Comparison of ENCODE assay signal across 22 cellular contexts in genomic region chr15:73839699-73840098, GRCh38. TPM values are rescaled to one million over a fixed set of nuclear protein-coding genes. Genes with fewer than 3 reads are reported as not detected.
DNase-seq lines count a peak whose midpoint lies in the region; ATAC-seq and TF ChIP-seq lines count a peak whose summit lies in the region.
"Had no signal": no experiment of that assay in that cellular context is flagged by ENCODE, and none has a peak within 500 bp of the region (broad histone marks: within the 10 kb centered on the region; RNA-seq: fewer than 3 reads in every experiment).

No MANE protein-coding gene starts in this region.

- H3K9ac ChIP-seq in neuronal stem cell (ENCODE audit: low read depth, low read length, poor library complexity): no peak overlapping the region
- H3K9ac ChIP-seq: BLaER1 had no signal

- H3K14ac ChIP-seq in neuronal stem cell (ENCODE audit: low read length): peak overlapping the region; percentile 33

- no peak overlapping the region for H2BK12ac ChIP-seq in neuronal stem cell (ENCODE audit: low read length)

- H3K4me3 ChIP-seq in heart right ventricle (no peak overlapping the region), RWPE2 (ENCODE audit: severe bottlenecking) (no peak overlapping the region), neuronal stem cell (ENCODE audit: low read length in 2 of 2) (no peak overlapping the region)
- H3K4me3 ChIP-seq: BLaER1 had no signal

- no peak overlapping the region for H3K4ac ChIP-seq in neuronal stem cell (ENCODE audit: low read length)

- H2BK5ac ChIP-seq in neuronal stem cell (ENCODE audit: low read length): no peak overlapping the region

- H2BK15ac ChIP-seq in neuronal stem cell (ENCODE audit: low read length): no peak overlapping the region

- H2AK5ac ChIP-seq in neuronal stem cell (ENCODE audit: low read depth, low read length): no peak overlapping the region

- H3K79me1 ChIP-seq in neuronal stem cell (ENCODE audit: low read depth, low read length): no peaks in the 10 kb centered on the region

- no peak overlapping the region for H4K8ac ChIP-seq in neuronal stem cell (ENCODE audit: low read depth, low read length)

- TF ChIP-seq CTCF in heart right ventricle (IDR thresholded peaks at IDR 0.05) (no peak), RWPE2 (IDR thresholded peaks at IDR 0.05; ENCODE audit: poor library complexity, severe bottlenecking) (no peak)

- H4K91ac ChIP-seq in neuronal stem cell (ENCODE audit: low read depth, low read length, poor library complexity): no peak overlapping the region

- H3K36me3 ChIP-seq in heart right ventricle (no peaks in the 10 kb centered on the region), RWPE2 (ENCODE audit: low read depth) (no peaks in the 10 kb centered on the region), neuronal stem cell (replicated peaks in 1 of 2; ENCODE audit: control insufficient read depth in 2 of 2, insufficient read depth in 2 of 2, low read length in 2 of 2) (no peaks in the 10 kb centered on the region)
- H3K36me3 ChIP-seq: BE2C, BLaER1 had no signal

- no peak overlapping the region for H3K23ac ChIP-seq in neuronal stem cell (ENCODE audit: low read depth, low read length, poor library complexity)

- DNase-seq in cardiac septum (ENCODE audit: low spot score) (peak; percentile 17), heart right ventricle (no peak), RWPE2 (ENCODE audit: low spot score) (peak; percentile 49), islet precursor cell (peak; percentile 14), neuronal stem cell (ENCODE audit: low spot score) (no peak), NOMO-1 (lab: John Stamatoyannopoulos, UW; ENCODE audit: unreplicated experiment in 2 of 2) (no peak)
- DNase-seq in activated CD4-positive, alpha-beta T cell treated with anti-CD3 and anti-CD28 coated beads for 48 hours: no peak
- DNase-seq: 8988T; ACHN; BE2C; C1 segment of cervical spinal cord; Caco-2; Calu3; CD4-positive, CD25-positive, alpha-beta regulatory T cell; CD8-positive, alpha-beta T cell; DMS79 treated with DMSO at 0.1 percent for 48 hours; GF-D8 had no signal

- H3K18ac ChIP-seq in neuronal stem cell (ENCODE audit: low read length): no peak overlapping the region

- intact Hi-C loops in cardiac septum (cut with DNase I): no loop called here
- intact Hi-C loops in heart right ventricle (cut with DNase I): loop anchor here in 1 of 10 donors (5.0 kb wide), 1 partner anchor 37 kb away; no protein-coding TSS in a partner anchor

- H3K9me3 ChIP-seq in heart right ventricle (peaks cover 0 to 3% (median 0%) of the 10 kb centered on the region in 11 donors), RWPE2 (ENCODE audit: severe bottlenecking) (no peaks in the 10 kb centered on the region), neuronal stem cell (replicated peaks in 1 of 2; ENCODE audit: control insufficient read depth in 2 of 2, insufficient read depth in 1 of 2, low read depth in 1 of 2, low read length in 2 of 2) (no peaks in the 10 kb centered on the region)
- H3K9me3 ChIP-seq: BE2C, BLaER1, Caco-2 had no signal

- WGBS in heart right ventricle, 2 donors: 79 to 88% methylated on average over 4 of the region's 4 CpGs
- no CpG with 5 or more reads among the region's 4 CpGs for WGBS in neuronal stem cell (ENCODE audit: extremely low coverage in 2 of 2, insufficient read length in 2 of 2, insufficient replicate concordance in 1 of 2), 2 donors

- ATAC-seq in heart right ventricle: no peak
- ATAC-seq in RWPE2 (ENCODE audit: low read depth): no peak
- no peak for ATAC-seq in GM18498 (IDR thresholded peaks at IDR 0.05; ENCODE audit: unreplicated experiment)
- ATAC-seq: CD8-positive, alpha-beta T cell had no signal

- H3K4me1 ChIP-seq in heart right ventricle: peaks cover 0 to 15% (median 5%) of the 10 kb centered on the region in 9 donors
- H3K4me1 ChIP-seq in RWPE2 (ENCODE audit: insufficient read depth, poor library complexity, severe bottlenecking): no peaks in the 10 kb centered on the region
- no peaks in the 10 kb centered on the region for H3K4me1 ChIP-seq in neuronal stem cell (ENCODE audit: control insufficient read depth in 2 of 2, insufficient read depth in 1 of 2, low read depth in 1 of 2, low read length in 2 of 2)
- H3K4me1 ChIP-seq: Caco-2 had no signal

- no peak overlapping the region for H2AFZ ChIP-seq in neuronal stem cell (ENCODE audit: low read length)

- H2BK120ac ChIP-seq in neuronal stem cell (ENCODE audit: low read depth, low read length): no peak overlapping the region

- no peak overlapping the region for H3K4me2 ChIP-seq in neuronal stem cell (ENCODE audit: insufficient read depth, low read length, poor library complexity, severe bottlenecking)
- H3K4me2 ChIP-seq: BLaER1 had no signal

- H3K27me3 ChIP-seq in heart right ventricle (peaks cover 0 to 8% (median 0%) of the 10 kb centered on the region in 7 donors), RWPE2 (ENCODE audit: insufficient read depth, poor library complexity, severe bottlenecking) (peaks cover 45% of the 10 kb centered on the region), neuronal stem cell (ENCODE audit: control insufficient read depth in 3 of 3, insufficient read depth in 3 of 3, low read depth in 1 of 3, low read length in 3 of 3) (peaks cover 0 to 44% (median 0%) of the 10 kb centered on the region in 3 experiments)
- H3K27me3 ChIP-seq: BLaER1 had no signal

- no peak overlapping the region for H3K27ac ChIP-seq in heart right ventricle
- H3K27ac ChIP-seq in RWPE2 (ENCODE audit: poor library complexity, severe bottlenecking): no peak overlapping the region
- H3K27ac ChIP-seq in neuronal stem cell (replicated peaks; ENCODE audit: low read length): no peak overlapping the region
- H3K27ac ChIP-seq: BLaER1 had no signal

RNA-seq across cellular contexts. Expression of gene TBC1D21, which starts 33.7 kb away (rescaled TPM):
- total RNA-seq in cardiac septum: not detected
- total RNA-seq in heart right ventricle: not detected
- polyA plus RNA-seq in heart right ventricle: not detected
- polyA plus RNA-seq in neuronal stem cell (2013, experiment 1 of 2): not detected
- not detected for polyA plus RNA-seq in neuronal stem cell (2013, experiment 2 of 2)
- total RNA-seq: A673; Caco-2; Calu3; CD4-positive, CD25-positive, alpha-beta regulatory T cell; CD8-positive, alpha-beta T cell had no signal
- polyA plus RNA-seq: AG04450; CD14-positive monocyte; CD4-positive, CD25-positive, alpha-beta regulatory T cell had no signal

Comparison
In these comparisons a context has a peak if more than half of its experiments do, and no peak if none do; other contexts are left out.
1. DNase-seq: peak in cardiac septum (single experiment), RWPE2 (single experiment) and islet precursor cell (single experiment); none in heart right ventricle (0 of 2), neuronal stem cell (single experiment), activated CD4-positive, alpha-beta T cell treated with anti-CD3 and anti-CD28 coated beads for 48 hours (single experiment) and NOMO-1 (0 of 2).